In genomic region chr2:227443889-227444568, GRCh38 we compare ENCODE assay signal across 22 cellular contexts. TPM values are rescaled to one million over a fixed set of nuclear protein-coding genes. Genes with fewer than 3 reads are reported as not detected.
"Had no signal": no experiment of that assay in that cellular context is flagged by ENCODE, and none has a peak within 500 bp of the region (broad histone marks: within the 10 kb centered on the region; RNA-seq: fewer than 3 reads in every experiment).

No MANE protein-coding gene starts in this region.

- H3K4me1 Mint-ChIP-seq: activated CD4-positive, alpha-beta T cell treated with anti-CD3 and anti-CD28 coated beads, Interleukin-2, amount 10 ng/mL, durations not matched to agents 7 days and 5 days; stimulated activated effector memory CD8-positive, alpha-beta T cell treated with anti-CD3 and anti-CD28 coated beads, Interleukin-12 subunit alpha, Interleukin-12 subunit beta, amount 100 ng/mL, for 72 hours had no signal

- H3K27ac ChIP-seq: breast epithelium, dorsolateral prefrontal cortex had no signal

- H3K27me3 Mint-ChIP-seq: activated CD4-positive, alpha-beta T cell treated with anti-CD3 and anti-CD28 coated beads, Interleukin-2, amount 10 ng/mL, durations not matched to agents 7 days and 5 days had no signal

- H3K4me3 ChIP-seq: breast epithelium, dorsolateral prefrontal cortex had no signal

- ATAC-seq: natural killer cell treated with Interleukin-12 subunit alpha and Interleukin-12 subunit beta and Interleukin-15 and Interleukin-18, amount 100 ng/mL, for 72 hours; stimulated activated effector memory CD8-positive, alpha-beta T cell treated with anti-CD3 and anti-CD28 coated beads, Interleukin-12 subunit alpha, Interleukin-12 subunit beta, amount 100 ng/mL, for 72 hours had no signal

- H3K27ac Mint-ChIP-seq: activated CD4-positive, alpha-beta T cell treated with anti-CD3 and anti-CD28 coated beads, Interleukin-2, amount 10 ng/mL, durations not matched to agents 7 days and 5 days; activated T-helper 1 cell treated with anti-CD3 and anti-CD28 coated beads, Interleukin-12 subunit alpha, Interleukin-12 subunit beta, Interleukin-2, Interleukin-4 antibody, amounts not matched to agents 30 ng/mL and 10 ng/mL and 1 ng/mL, durations not matched to agents 14 hours and 24 hours and 36 hours; natural killer cell treated with Interleukin-12 subunit alpha and Interleukin-12 subunit beta and Interleukin-15 and Interleukin-18, amount 100 ng/mL, for 72 hours; stimulated activated effector memory CD8-positive, alpha-beta T cell treated with anti-CD3 and anti-CD28 coated beads, Interleukin-12 subunit alpha, Interleukin-12 subunit beta, amount 100 ng/mL, for 72 hours; T-helper 2 cell treated with Interferon-gamma antibody and Interleukin-4, amounts not matched to agents 5 μg/mL and 100 μg/mL, for 36 hours had no signal

- H3K9me3 ChIP-seq: breast epithelium had no signal

- H3K4me1 ChIP-seq: breast epithelium had no signal

- H3K4me3 Mint-ChIP-seq: activated CD4-positive, alpha-beta T cell treated with anti-CD3 and anti-CD28 coated beads, Interleukin-2, amount 10 ng/mL, durations not matched to agents 7 days and 5 days; activated T-helper 1 cell treated with anti-CD3 and anti-CD28 coated beads, Interleukin-12 subunit alpha, Interleukin-12 subunit beta, Interleukin-2, Interleukin-4 antibody, amounts not matched to agents 30 ng/mL and 10 ng/mL and 1 ng/mL, durations not matched to agents 14 hours and 24 hours and 36 hours; natural killer cell treated with Interleukin-12 subunit alpha and Interleukin-12 subunit beta and Interleukin-15 and Interleukin-18, amount 100 ng/mL, for 72 hours; stimulated activated effector memory CD8-positive, alpha-beta T cell treated with anti-CD3 and anti-CD28 coated beads, Interleukin-12 subunit alpha, Interleukin-12 subunit beta, amount 100 ng/mL, for 72 hours; T-helper 2 cell treated with Interferon-gamma antibody and Interleukin-4, amounts not matched to agents 5 μg/mL and 100 μg/mL, for 36 hours had no signal

- H3K36me3 ChIP-seq: breast epithelium had no signal

- DNase-seq: activated CD4-positive, alpha-beta T cell treated with anti-CD3 and anti-CD28 coated beads, Interleukin-2, amount 10 ng/mL, durations not matched to agents 7 days and 5 days; activated CD8-positive, alpha-beta memory T cell treated with anti-CD3 and anti-CD28 coated beads for 24 hours; activated naive CD4-positive, alpha-beta T cell; aorta; dorsolateral prefrontal cortex; hippocampal formation; mesenchymal stem cell; SW 1271 had no signal

- H3K27me3 ChIP-seq: breast epithelium, dorsolateral prefrontal cortex had no signal

- H3K36me3 Mint-ChIP-seq: natural killer cell treated with Interleukin-12 subunit alpha and Interleukin-12 subunit beta and Interleukin-15 and Interleukin-18, amount 100 ng/mL, for 72 hours; stimulated activated effector memory CD8-positive, alpha-beta T cell treated with anti-CD3 and anti-CD28 coated beads, Interleukin-12 subunit alpha, Interleukin-12 subunit beta, amount 100 ng/mL, for 72 hours had no signal

- H3K9me3 Mint-ChIP-seq: activated T-helper 1 cell treated with anti-CD3 and anti-CD28 coated beads, Interleukin-12 subunit alpha, Interleukin-12 subunit beta, Interleukin-2, Interleukin-4 antibody, amounts not matched to agents 30 ng/mL and 10 ng/mL and 1 ng/mL, durations not matched to agents 14 hours and 24 hours and 36 hours; natural killer cell treated with Interleukin-12 subunit alpha and Interleukin-12 subunit beta and Interleukin-15 and Interleukin-18, amount 100 ng/mL, for 72 hours; stimulated activated effector memory CD8-positive, alpha-beta T cell treated with anti-CD3 and anti-CD28 coated beads, Interleukin-12 subunit alpha, Interleukin-12 subunit beta, amount 100 ng/mL, for 72 hours; T-helper 2 cell treated with Interferon-gamma antibody and Interleukin-4, amounts not matched to agents 5 μg/mL and 100 μg/mL, for 36 hours had no signal

RNA-seq across cellular contexts. Expression of gene SCYGR1, which starts 56.3 kb away (rescaled TPM):
- total RNA-seq: activated CD4-positive, alpha-beta T cell treated with anti-CD3 and anti-CD28 coated beads, Interleukin-2, amount 10 ng/mL, durations not matched to agents 7 days and 5 days; activated T-helper 1 cell treated with anti-CD3 and anti-CD28 coated beads, Interleukin-12 subunit alpha, Interleukin-12 subunit beta, Interleukin-2, Interleukin-4 antibody, amounts not matched to agents 30 ng/mL and 10 ng/mL and 1 ng/mL, durations not matched to agents 14 hours and 24 hours and 36 hours; aorta; breast epithelium; chondrocyte; glomerular endothelial cell; kidney epithelial cell; liver; natural killer cell treated with Interleukin-12 subunit alpha and Interleukin-12 subunit beta and Interleukin-15 and Interleukin-18, amount 100 ng/mL, for 72 hours; omental fat pad; pulmonary artery endothelial cell; ureter had no signal
- polyA plus RNA-seq: aorta, esophagus, liver, thymus had no signal
